ENCODE assay signal across 9 cellular contexts in genomic region chr1:207454046-207454964, GRCh38. TPM values are rescaled to one million over a fixed set of nuclear protein-coding genes. Genes with fewer than 3 reads are reported as not detected.
A peak's percentile ranks its signal among the peaks of the same experiment; 100 is the strongest.
DNase-seq lines count a peak whose midpoint lies in the region; ATAC-seq, FAIRE-seq and TF ChIP-seq lines count a peak whose summit lies in the region.
"Had no signal": no experiment of that assay in that cellular context is flagged by ENCODE, and none has a peak within 500 bp of the region (broad histone marks: within the 10 kb centered on the region; RNA-seq: fewer than 3 reads in every experiment).

TSS of gene CR2 (plus strand) at chr1:207454328. CDS start at chr1:207454419, 91 bp downstream.

- peak within 1 kb of the TSS; percentile 64 for H3K27ac Mint-ChIP-seq in CD8-positive, alpha-beta T cell

- no peaks in the 10 kb centered on the region for H3K36me3 Mint-ChIP-seq in CD8-positive, alpha-beta T cell

- FAIRE-seq in bronchial epithelial cell (lab: Jason Lieb, UNC), result no peak

- peak within 1 kb of the TSS; percentile 7 for H3K27ac ChIP-seq in CD8-positive, alpha-beta T cell (ENCODE audit: low read depth, low read length)
- no peak within 1 kb of the TSS for H3K27ac ChIP-seq in liver (ENCODE audit: low read depth in 1 of 2, low read length in 2 of 2)

- H3K27me3 ChIP-seq in CD8-positive, alpha-beta T cell (ENCODE audit: insufficient read depth, low read length), result no peaks in the 10 kb centered on the region
- H3K27me3 ChIP-seq in bronchial epithelial cell (ENCODE audit: control insufficient read depth, insufficient read depth, low read length) (peaks cover 31% of the 10 kb centered on the region), liver (ENCODE audit: control insufficient read depth in 4 of 4, insufficient read depth in 4 of 4, low read length in 3 of 4) (peaks cover 0 to 9% (median under 1%) of the 10 kb centered on the region in 4 donors)

- peak within 1 kb of the TSS; percentile 59 for H3K4me3 ChIP-seq in CD8-positive, alpha-beta T cell (ENCODE audit: low read depth, low read length)
- peak within 1 kb of the TSS; percentile 25 for H3K4me3 ChIP-seq in bronchial epithelial cell (ENCODE audit: low read depth, low read length)
- peak within 1 kb of the TSS; percentile 15 to 56 (median 54) for H3K4me3 ChIP-seq in liver (ENCODE audit: low read depth in 1 of 3, low read length in 3 of 3)

- no peaks in the 10 kb centered on the region for H3K36me3 ChIP-seq in CD8-positive, alpha-beta T cell (ENCODE audit: insufficient read depth, low read length)
- H3K36me3 ChIP-seq in bronchial epithelial cell (ENCODE audit: control insufficient read depth, insufficient read depth, low read length), result no peaks in the 10 kb centered on the region
- H3K36me3 ChIP-seq in liver (ENCODE audit: control insufficient read depth in 4 of 4, insufficient read depth in 3 of 4, low read depth in 1 of 4, low read length in 3 of 4), result no peaks in the 10 kb centered on the region

- CTCF ChIA-PET in CD8-positive, alpha-beta T cell (lab: Charles Lee), result interaction anchor here (0.6 to 4.2 kb wide), 22 partner anchors 7 to 370 kb away, joined by 3 to 68 read pairs (median 5); partner anchors contain the start of genes CD55 and CR1

- intact Hi-C loops in CD8-positive, alpha-beta T cell (cut with DNase I, micrococcal nuclease), result loop anchor here (1.0 to 5.0 kb wide), 3 partner anchors 16 to 45 kb away; no protein-coding TSS in a partner anchor

- peak; percentile 60 for TF ChIP-seq CTCF in CD8-positive, alpha-beta T cell (IDR thresholded peaks at IDR 0.05)
- TF ChIP-seq CTCF in bronchial epithelial cell (IDR thresholded peaks at IDR 0.05; ENCODE audit: insufficient read depth, low read length, severe bottlenecking) (peak; percentile 40), liver (IDR thresholded peaks at IDR 0.05; ENCODE audit: low read depth, low read length, missing input control) (no peak)

- no peaks in the 10 kb centered on the region for H3K9me3 Mint-ChIP-seq in CD8-positive, alpha-beta T cell

- peak within 1 kb of the TSS in 1 of 2 donors; percentile 27 for H3K9ac ChIP-seq in liver (ENCODE audit: low read depth in 1 of 2, low read length in 2 of 2)

- ATAC-seq in CD8-positive, alpha-beta T cell, result peak; percentile 72
- peak; percentile 87 for ATAC-seq in GM19351 (IDR thresholded peaks at IDR 0.05; ENCODE audit: unreplicated experiment)
- peak; percentile 78 for ATAC-seq in HG03460 (IDR thresholded peaks at IDR 0.05; ENCODE audit: unreplicated experiment)

- peaks cover 13% of the 10 kb centered on the region for H3K27me3 Mint-ChIP-seq in CD8-positive, alpha-beta T cell (ENCODE audit: low read depth)

- peaks cover 14% of the 10 kb centered on the region for H3K4me1 Mint-ChIP-seq in CD8-positive, alpha-beta T cell (ENCODE audit: low read depth)

- peaks cover 38% of the 10 kb centered on the region for H3K4me1 ChIP-seq in CD8-positive, alpha-beta T cell (ENCODE audit: insufficient read depth, low read length)
- peaks cover 5 to 9% (median 9%) of the 10 kb centered on the region in 4 donors for H3K4me1 ChIP-seq in liver (ENCODE audit: control insufficient read depth in 4 of 4, insufficient read depth in 4 of 4, low read length in 3 of 4)

- peak in 6 of 7 experiments; percentile 1 to 73 (median 46) for DNase-seq in CD8-positive, alpha-beta T cell
- DNase-seq in T-helper 2 cell (peak in 4 of 5 experiments; percentile 9 to 29 (median 14)), bronchial epithelial cell (ENCODE audit: low read depth) (peak; percentile 43), GDM1 (lab: John Stamatoyannopoulos, UW) (no peak)
- peak; percentile 29 to 53 (median 29) for DNase-seq in stimulated activated CD4-positive, alpha-beta T cell treated with anti-CD3 and anti-CD28 coated beads, TNF-alpha, amount 100 ng/mL, for 24 hours (ENCODE audit: low read depth in 3 of 3)

- H3K9me3 ChIP-seq in CD8-positive, alpha-beta T cell (ENCODE audit: low read length), result no peaks in the 10 kb centered on the region
- H3K9me3 ChIP-seq in liver (ENCODE audit: control insufficient read depth in 4 of 4, low read length in 3 of 4), result no peaks in the 10 kb centered on the region

- TF ChIP-seq RAD21 in liver (IDR thresholded peaks at IDR 0.05), result no peak

- POLR2A ChIA-PET in CD8-positive, alpha-beta T cell (lab: Charles Lee), result interaction anchor here (0.6 to 3.0 kb wide), 9 partner anchors 10 to 401 kb away, joined by 3 to 14 read pairs (median 4); partner anchors contain the start of genes CD55 and CR1

- H3K4me3 Mint-ChIP-seq in CD8-positive, alpha-beta T cell, result peak within 1 kb of the TSS; percentile 77

- WGBS in liver, result 2% methylated on average over 75 of the region's 75 CpGs

TF ChIP-seq in liver, 16 proteins besides CTCF, POLR2A, EP300 and RAD21:
- TF ChIP-seq JUND (IDR thresholded peaks at IDR 0.05) (no peak), TAF1 (conservative IDR thresholded peaks at IDR 0.05) (no peak), NR2F2 (IDR thresholded peaks at IDR 0.05) (no peak), FOXA2 (IDR thresholded peaks at IDR 0.05) (no peak), HNF4A (conservative IDR thresholded peaks at IDR 0.05) (no peak), MAX (IDR thresholded peaks at IDR 0.05) (no peak), RXRA (IDR thresholded peaks at IDR 0.05) (no peak), SP1 (IDR thresholded peaks at IDR 0.05) (no peak), YY1 (IDR thresholded peaks at IDR 0.05) (no peak), FOXA1 (IDR thresholded peaks at IDR 0.05) (no peak), GABPA (IDR thresholded peaks at IDR 0.05 in 1 of 2, conservative IDR thresholded peaks at IDR 0.05 in 1 of 2) (no peak)
- TF ChIP-seq, protein P1, sequence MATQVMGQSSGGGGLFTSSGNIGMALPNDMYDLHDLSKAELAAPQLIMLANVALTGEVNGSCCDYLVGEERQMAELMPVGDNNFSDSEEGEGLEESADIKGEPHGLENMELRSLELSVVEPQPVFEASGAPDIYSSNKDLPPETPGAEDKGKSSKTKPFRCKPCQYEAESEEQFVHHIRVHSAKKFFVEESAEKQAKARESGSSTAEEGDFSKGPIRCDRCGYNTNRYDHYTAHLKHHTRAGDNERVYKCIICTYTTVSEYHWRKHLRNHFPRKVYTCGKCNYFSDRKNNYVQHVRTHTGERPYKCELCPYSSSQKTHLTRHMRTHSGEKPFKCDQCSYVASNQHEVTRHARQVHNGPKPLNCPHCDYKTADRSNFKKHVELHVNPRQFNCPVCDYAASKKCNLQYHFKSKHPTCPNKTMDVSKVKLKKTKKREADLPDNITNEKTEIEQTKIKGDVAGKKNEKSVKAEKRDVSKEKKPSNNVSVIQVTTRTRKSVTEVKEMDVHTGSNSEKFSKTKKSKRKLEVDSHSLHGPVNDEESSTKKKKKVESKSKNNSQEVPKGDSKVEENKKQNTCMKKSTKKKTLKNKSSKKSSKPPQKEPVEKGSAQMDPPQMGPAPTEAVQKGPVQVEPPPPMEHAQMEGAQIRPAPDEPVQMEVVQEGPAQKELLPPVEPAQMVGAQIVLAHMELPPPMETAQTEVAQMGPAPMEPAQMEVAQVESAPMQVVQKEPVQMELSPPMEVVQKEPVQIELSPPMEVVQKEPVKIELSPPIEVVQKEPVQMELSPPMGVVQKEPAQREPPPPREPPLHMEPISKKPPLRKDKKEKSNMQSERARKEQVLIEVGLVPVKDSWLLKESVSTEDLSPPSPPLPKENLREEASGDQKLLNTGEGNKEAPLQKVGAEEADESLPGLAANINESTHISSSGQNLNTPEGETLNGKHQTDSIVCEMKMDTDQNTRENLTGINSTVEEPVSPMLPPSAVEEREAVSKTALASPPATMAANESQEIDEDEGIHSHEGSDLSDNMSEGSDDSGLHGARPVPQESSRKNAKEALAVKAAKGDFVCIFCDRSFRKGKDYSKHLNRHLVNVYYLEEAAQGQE (IDR thresholded peaks at IDR 0.05), result no peak
- TF ChIP-seq, protein P2, sequence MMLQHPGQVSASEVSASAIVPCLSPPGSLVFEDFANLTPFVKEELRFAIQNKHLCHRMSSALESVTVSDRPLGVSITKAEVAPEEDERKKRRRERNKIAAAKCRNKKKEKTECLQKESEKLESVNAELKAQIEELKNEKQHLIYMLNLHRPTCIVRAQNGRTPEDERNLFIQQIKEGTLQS (IDR thresholded peaks at IDR 0.05), result no peak

RNA-seq across cellular contexts. Expression of gene CR2, which starts in this region (rescaled TPM):
- total RNA-seq in CD8-positive, alpha-beta T cell, result 1 to 10 TPM; 5.2 to 5.7 TPM
- total RNA-seq in bronchial epithelial cell (not detected in 2 replicates), liver (under 1 TPM in 1 of 2 donors, not detected in 1; 0.14 TPM)
- polyA plus RNA-seq in liver, result under 1 TPM; 0.05 to 0.36 TPM
- total RNA-seq: HT1080 had no signal

Comparison
In these comparisons a context has a peak if more than half of its experiments do, and no peak if none do; other contexts are left out.
1. Peak in DNase-seq and H3K4me3 ChIP-seq in bronchial epithelial cell; RNA of the gene not detected or under 1 TPM.